In the genomic region with DNA sequence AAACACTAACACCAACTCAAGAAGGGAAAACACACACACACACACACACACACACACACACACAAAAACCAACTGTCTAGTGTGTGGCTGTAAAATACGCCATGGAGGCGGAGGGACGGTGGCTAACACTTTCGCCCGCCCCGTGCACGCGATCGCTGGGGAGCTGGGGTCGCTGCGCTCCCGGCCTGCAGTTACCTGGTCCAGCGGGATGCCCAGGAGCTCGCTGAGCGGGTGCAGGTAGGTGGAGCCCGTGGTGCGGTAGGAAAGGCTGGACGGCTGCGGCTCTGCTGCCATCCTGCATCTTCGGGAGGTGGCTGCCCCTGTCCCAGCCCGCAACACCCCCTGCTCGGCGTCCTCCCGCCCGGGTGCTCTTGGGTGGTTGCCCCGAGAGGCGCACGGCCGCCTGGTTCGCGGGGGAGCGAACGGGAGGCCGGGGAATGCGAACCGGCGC, we compare ENCODE assay signal across 8 cellular contexts. TPM values are rescaled to one million over a fixed set of nuclear protein-coding genes. Genes with fewer than 3 reads are reported as not detected.
A peak's percentile ranks its signal among the peaks of the same experiment; 100 is the strongest.
DNase-seq lines count a peak whose midpoint lies in the region; ATAC-seq lines count a peak whose summit lies in the region.

No MANE protein-coding gene starts in this region.

- peak overlapping the region; percentile 83 to 97 (median 92) for H3K4me3 Mint-ChIP-seq in naive thymus-derived CD8-positive, alpha-beta T cell

- H3K36me3 Mint-ChIP-seq in naive thymus-derived CD8-positive, alpha-beta T cell, result no peaks in the 10 kb centered on the region

- peak overlapping the region; percentile 20 to 94 (median 62) for H3K27ac Mint-ChIP-seq in naive thymus-derived CD8-positive, alpha-beta T cell

- ATAC-seq in GM19467 (IDR thresholded peaks at IDR 0.05; ENCODE audit: unreplicated experiment) (peak; percentile 11), HG03571 (IDR thresholded peaks at IDR 0.05; ENCODE audit: unreplicated experiment) (peak; percentile 27), esophagus mucosa (peak; percentile 38)
- ATAC-seq in naive thymus-derived CD8-positive, alpha-beta T cell, result peak in 1 of 2 donors; percentile 29

- peaks cover 0 to 2% (median 0%) of the 10 kb centered on the region in 5 donors for H3K27me3 Mint-ChIP-seq in naive thymus-derived CD8-positive, alpha-beta T cell

- POLR2A ChIA-PET in naive thymus-derived CD8-positive, alpha-beta T cell (lab: Charles Lee), result interaction anchor here (0.5 to 0.8 kb wide), 3 partner anchors 108 to 401 kb away, joined by 3 to 4 read pairs (median 3); no protein-coding TSS in a partner anchor

- DNase-seq in CD1c-positive myeloid dendritic cell (ENCODE audit: extremely low spot score), result peak; percentile 21
- peak in 3 of 5 experiments; percentile 4 to 84 (median 63) for DNase-seq in T-helper 2 cell
- peak in 5 of 10 donors; percentile 8 to 38 (median 23) for DNase-seq in naive thymus-derived CD8-positive, alpha-beta T cell
- no peak for DNase-seq in SIG-M5 (lab: John Stamatoyannopoulos, UW)
- no peak for DNase-seq in kidney glomerular epithelial cell (lab: John Stamatoyannopoulos, UW)

- H3K9me3 Mint-ChIP-seq in naive thymus-derived CD8-positive, alpha-beta T cell, result no peaks in the 10 kb centered on the region

- peaks cover 9 to 47% (median 32%) of the 10 kb centered on the region in 4 donors for H3K4me1 Mint-ChIP-seq in naive thymus-derived CD8-positive, alpha-beta T cell

RNA-seq across cellular contexts. Expression of gene MBOAT1, which starts 0.3 kb away (rescaled TPM):
- total RNA-seq in esophagus mucosa, result 6.3 TPM
- 1 to 10 TPM; 3.0 to 3.5 TPM for total RNA-seq in naive thymus-derived CD8-positive, alpha-beta T cell
- under 1 TPM; 0.14 to 0.60 (median 0.27) TPM for polyA plus RNA-seq in naive thymus-derived CD8-positive, alpha-beta T cell

Comparison
In these comparisons a context has a peak if more than half of its experiments do, and no peak if none do; other contexts are left out.
1. DNase-seq: peak in CD1c-positive myeloid dendritic cell (single experiment) and T-helper 2 cell (3 of 5); none in SIG-M5 (single experiment) and kidney glomerular epithelial cell (single experiment).